12 cellular contexts compared by ENCODE assay signal in the genomic region with DNA sequence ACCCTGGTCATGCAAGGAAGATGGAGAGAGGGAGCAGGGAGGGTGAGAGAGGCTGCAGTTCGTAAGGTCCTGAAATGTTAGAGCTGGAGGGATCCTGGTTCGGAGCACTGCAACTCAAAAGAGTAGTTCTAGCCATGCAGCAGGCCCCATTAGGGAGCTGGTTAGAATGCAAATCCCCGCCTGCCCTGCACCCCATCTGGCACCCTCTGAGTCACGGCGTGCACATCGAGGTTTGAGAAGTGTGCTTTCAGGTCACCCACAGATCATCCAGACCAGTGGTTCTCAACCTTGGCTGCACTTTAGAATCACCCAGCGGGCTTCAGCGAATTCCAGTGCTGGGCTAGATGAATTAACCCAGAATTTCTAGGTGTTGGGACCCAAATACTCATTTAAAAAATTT. TPM values are rescaled to one million over a fixed set of nuclear protein-coding genes. Genes with fewer than 3 reads are reported as not detected.
DNase-seq lines count a peak whose midpoint lies in the region; ATAC-seq and TF ChIP-seq lines count a peak whose summit lies in the region.
"Had no signal": no experiment of that assay in that cellular context is flagged by ENCODE, and none has a peak within 500 bp of the region (broad histone marks: within the 10 kb centered on the region; RNA-seq: fewer than 3 reads in every experiment).

No MANE protein-coding gene starts in this region.

- H2AFZ ChIP-seq in H9 (ENCODE audit: low read length) (no peak overlapping the region), neural progenitor cell (replicated peaks) (no peak overlapping the region)

- peaks cover 3% of the 10 kb centered on the region; the same call in 1 of the 2 replicates for H3K4me1 ChIP-seq in H9 (ENCODE audit: insufficient read depth, low read length)
- peaks cover 23% of the 10 kb centered on the region for H3K4me1 ChIP-seq in neural progenitor cell
- H3K4me1 ChIP-seq: gastroesophageal sphincter had no signal

- H3K4ac ChIP-seq in H9 (ENCODE audit: low read depth, low read length) = no peak overlapping the region

- H3K27ac ChIP-seq in H9 (ENCODE audit: insufficient read length, low read depth, low read length) (no peak overlapping the region), neural progenitor cell (no peak overlapping the region)

- no peak overlapping the region for H2BK20ac ChIP-seq in H9 (ENCODE audit: low read depth, low read length, poor library complexity, severe bottlenecking)

- H2BK120ac ChIP-seq in H9 (ENCODE audit: low read depth, low read length, poor library complexity, severe bottlenecking) = no peak overlapping the region

- peaks cover 0 to 2% of the 10 kb centered on the region in 2 experiments; a peak in 2 of 5 replicates for H3K9me3 Mint-ChIP-seq in H9
- peaks cover 3% of the 10 kb centered on the region for H3K9me3 Mint-ChIP-seq in neural progenitor cell

- H3K79me2 ChIP-seq in H9 (ENCODE audit: insufficient read depth, low read length) (no peaks in the 10 kb centered on the region), neural progenitor cell (ENCODE audit: low read depth) (no peaks in the 10 kb centered on the region)

- H2BK15ac ChIP-seq in H9 (ENCODE audit: low read depth, low read length) = no peak overlapping the region

- ATAC-seq in GM19023 (IDR thresholded peaks at IDR 0.05; ENCODE audit: unreplicated experiment) = peak; percentile 98
- ATAC-seq in HG03521 (IDR thresholded peaks at IDR 0.05; ENCODE audit: unreplicated experiment) = peak; percentile 94

- H2BK12ac ChIP-seq in H9 (ENCODE audit: insufficient read length, low read depth, low read length) = no peak overlapping the region

- H3K4me1 Mint-ChIP-seq in H9 = peaks cover 27 to 33% of the 10 kb centered on the region in 2 experiments
- peaks cover 17% of the 10 kb centered on the region for H3K4me1 Mint-ChIP-seq in neural progenitor cell

- H3K4me2 ChIP-seq in H9 (ENCODE audit: insufficient read depth, insufficient read length, low read length) (no peak overlapping the region), neural progenitor cell (peak overlapping the region; percentile 44)

- H3K4me3 Mint-ChIP-seq in H9 = no peak overlapping the region
- no peak overlapping the region for H3K4me3 Mint-ChIP-seq in neural progenitor cell

- H3K23ac ChIP-seq in H9 (ENCODE audit: insufficient read length, low read depth, low read length) = no peak overlapping the region

- peaks cover 13% of the 10 kb centered on the region for H3F3A ChIP-seq in neural progenitor cell (ENCODE audit: low read depth)

- no peak overlapping the region for H3K18ac ChIP-seq in H9 (ENCODE audit: insufficient read length, low read depth, low read length)

- H3K36me3 ChIP-seq in neural progenitor cell = no peaks in the 10 kb centered on the region

- no peak overlapping the region for H3K4me3 ChIP-seq in neural progenitor cell
- H3K4me3 ChIP-seq: gastroesophageal sphincter had no signal

- no peak for TF ChIP-seq CTCF in H9 (conservative IDR thresholded peaks at IDR 0.05)
- TF ChIP-seq CTCF in neural progenitor cell (IDR thresholded peaks at IDR 0.05) = no peak

- no peaks in the 10 kb centered on the region for H3K23me2 ChIP-seq in H9 (ENCODE audit: insufficient read length, low read depth, low read length, poor library complexity, severe bottlenecking)

- H3K27me3 Mint-ChIP-seq in H9 (ENCODE audit: low read depth) (no peaks in the 10 kb centered on the region; the same call in 1 of the 2 replicates), neural progenitor cell (ENCODE audit: insufficient read depth, low read depth) (peaks cover 3% of the 10 kb centered on the region)

- H3K14ac ChIP-seq in H9 (ENCODE audit: insufficient read depth, low read length) = 0 out of 2 replicates have a peak overlapping the region, but pooled peaks have one; percentile 43

- no peak overlapping the region for H4K91ac ChIP-seq in H9 (ENCODE audit: insufficient read length, low read depth, low read length)

- H3T11ph ChIP-seq in H9 (ENCODE audit: low read length) = no peak overlapping the region

- H3K36me3 Mint-ChIP-seq in H9 (ENCODE audit: insufficient read depth in 1 of 3, low read depth in 3 of 3) (peaks cover 5 to 12% (median 8%) of the 10 kb centered on the region in 3 experiments; a peak in 6 of 7 replicates), neural progenitor cell (peaks cover 5% of the 10 kb centered on the region)

- H3K9me3 ChIP-seq in H9 (ENCODE audit: control insufficient read depth, low read depth, low read length) = no peaks in the 10 kb centered on the region
- H3K9me3 ChIP-seq in neural progenitor cell (ENCODE audit: low read depth) = no peaks in the 10 kb centered on the region
- H3K9me3 ChIP-seq: gastroesophageal sphincter had no signal

- no peak overlapping the region for H3K9ac ChIP-seq in H9 (ENCODE audit: extremely low read depth, insufficient read length, low read length)
- H3K9ac ChIP-seq in neural progenitor cell = no peak overlapping the region

- H3K27ac Mint-ChIP-seq in H9 (peak overlapping the region in 1 of 3 experiments; percentile 64; a peak in 1 of 7 replicates), neural progenitor cell (no peak overlapping the region)

- no peak overlapping the region for H2BK5ac ChIP-seq in H9 (ENCODE audit: insufficient read length, low read length)

- DNase-seq in H9 (no peak), neural progenitor cell (ENCODE audit: low spot score) (no peak), ureter (ENCODE audit: low spot score) (no peak), NCI-H2107 (lab: John Stamatoyannopoulos, UW) (no peak), NAMALWA (ENCODE audit: low spot score) (no peak)
- DNase-seq in activated CD8-positive, alpha-beta memory T cell treated with anti-CD3 and anti-CD28 coated beads for 24 hours = no peak
- DNase-seq: activated CD4-positive, alpha-beta T cell treated with anti-CD3 and anti-CD28 coated beads for 4 hours; DND-41; stimulated activated CD4-positive, alpha-beta T cell treated with anti-CD3 and anti-CD28 coated beads, Interleukin-2, amount 100 ng/mL, for 48 hours had no signal

- no peaks in the 10 kb centered on the region for H3K27me3 ChIP-seq in H9 (ENCODE audit: insufficient read depth, low read length)
- H3K27me3 ChIP-seq in neural progenitor cell = no peaks in the 10 kb centered on the region
- H3K27me3 ChIP-seq: gastroesophageal sphincter had no signal

- H3K79me1 ChIP-seq in H9 (ENCODE audit: insufficient read depth, low read depth, low read length, poor library complexity, severe bottlenecking) = no peaks in the 10 kb centered on the region

- no peak overlapping the region for H3K56ac ChIP-seq in H9 (ENCODE audit: insufficient read length, low read depth, low read length)

- H2AK5ac ChIP-seq in H9 (ENCODE audit: insufficient read length, low read length) = no peak overlapping the region

- no peak overlapping the region for H4K5ac ChIP-seq in H9 (ENCODE audit: insufficient read length, low read depth, low read length)

- H4K20me1 ChIP-seq in H9 (ENCODE audit: control insufficient read depth, insufficient read depth, insufficient read length) (no peaks in the 10 kb centered on the region), neural progenitor cell (ENCODE audit: low read depth) (no peaks in the 10 kb centered on the region)

- H4K8ac ChIP-seq in H9 (replicated peaks; ENCODE audit: insufficient read length, low read depth, low read length) = no peak overlapping the region

- WGBS in H9 (ENCODE audit: extremely low coverage, insufficient read length, low lambda C conversion rate) = no CpG with 5 or more reads among the region's 8 CpGs

RNA-seq across cellular contexts. Expression of gene ST3GAL4, which starts 48.2 kb away (rescaled TPM):
- total RNA-seq in H9 (2021) (12.2 and 13.6 TPM in 2 replicates), neural progenitor cell (ENCODE audit: low replicate concordance) (13.0 and 17.9 TPM in 2 replicates), ureter (46.4 TPM)
